ENCODE assay signal across 18 cellular contexts in the genomic region with DNA sequence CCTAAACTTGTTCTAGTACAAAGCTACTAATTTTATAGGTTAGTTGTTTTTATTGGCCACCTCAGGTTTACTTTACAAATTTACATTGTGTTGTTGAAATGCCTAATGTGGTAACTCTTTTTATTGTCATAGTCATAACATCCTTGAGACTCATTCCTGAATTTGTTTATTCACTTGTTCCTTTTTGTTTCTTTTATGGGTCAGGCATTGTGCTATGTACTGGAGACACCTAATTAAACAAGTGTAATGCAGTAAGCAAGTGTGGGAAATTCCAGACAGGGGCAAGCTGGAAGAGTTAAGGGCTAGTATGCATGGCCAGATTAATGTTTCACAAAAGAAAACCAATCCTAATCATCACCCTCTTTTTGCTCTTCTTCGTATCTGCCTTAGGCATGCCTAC. TPM values are rescaled to one million over a fixed set of nuclear protein-coding genes. Genes with fewer than 3 reads are reported as not detected.
DNase-seq lines count a peak whose midpoint lies in the region; TF ChIP-seq lines count a peak whose summit lies in the region.
"Had no signal": no experiment of that assay in that cellular context is flagged by ENCODE, and none has a peak within 500 bp of the region (broad histone marks: within the 10 kb centered on the region; RNA-seq: fewer than 3 reads in every experiment).

No MANE protein-coding gene starts in this region.

- no peak overlapping the region for H3K4me3 Mint-ChIP-seq in glutamatergic neuron (ENCODE audit: unreplicated experiment)

- H3K36me3 Mint-ChIP-seq in glutamatergic neuron (ENCODE audit: unreplicated experiment): no peaks in the 10 kb centered on the region

- DNase-seq in LHCN-M2 (ENCODE audit: low read depth): peak; percentile 32
- DNase-seq in glutamatergic neuron: no peak
- DNase-seq in renal cortical epithelial cell (ENCODE audit: low read depth): peak; percentile 89
- no peak for DNase-seq in activated naive CD4-positive, alpha-beta T cell treated with anti-CD3 and anti-CD28 coated beads, Interleukin-2, amount 50 U/mL, for 16 hours
- DNase-seq in iPS-NIHi11 (ENCODE audit: low spot score): no peak
- DNase-seq in stimulated activated naive CD4-positive, alpha-beta T cell treated with Interleukin-2 at 50 U/mL for 16 hours (lab: John Stamatoyannopoulos, UW): no peak
- DNase-seq: COR-L47, DMS153, Karpas-422, MV-4-11, NCI-H1417 treated with DMSO at 0.1 percent for 48 hours, NCI-H2029, NCI-H446, NCI-H748 treated with DMSO at 0.1 percent for 48 hours, SJCRH30 had no signal

- no peak for TF ChIP-seq CTCF in VCaP (conservative IDR thresholded peaks at IDR 0.05)
- TF ChIP-seq CTCF in glutamatergic neuron (IDR thresholded peaks at IDR 0.05; ENCODE audit: partially characterized antibody, unreplicated experiment): no peak

- peaks cover 38% of the 10 kb centered on the region for H3K4me1 Mint-ChIP-seq in glutamatergic neuron (ENCODE audit: low read depth, unreplicated experiment)

- H3K27ac ChIP-seq in VCaP: peak overlapping the region; percentile 38; the same call in 1 of the 2 replicates
- H3K27ac ChIP-seq: RWPE1, SJCRH30 had no signal

- peaks cover 6% of the 10 kb centered on the region for H3K9me3 Mint-ChIP-seq in glutamatergic neuron (ENCODE audit: unreplicated experiment)

- H3K27me3 Mint-ChIP-seq in glutamatergic neuron (ENCODE audit: unreplicated experiment): peaks cover 3% of the 10 kb centered on the region

- H3K27ac Mint-ChIP-seq in glutamatergic neuron (ENCODE audit: unreplicated experiment): peak overlapping the region; percentile 88

RNA-seq across cellular contexts. Expression of gene TTC29, which starts 30.5 kb away (rescaled TPM):
- 0.11 and 0.19 TPM in 2 replicates for total RNA-seq in LHCN-M2 (2014; rRNA removed)
- 0.05 TPM for polyA plus RNA-seq in LHCN-M2 (2012)
- 0.44 TPM for total RNA-seq in glutamatergic neuron (ENCODE audit: unreplicated experiment)
- total RNA-seq in renal cortical epithelial cell: 0.30 and 2.4 TPM in 2 replicates
- total RNA-seq: H4, SJCRH30 had no signal

Comparison
In these comparisons a context has a peak if more than half of its experiments do, and no peak if none do; other contexts are left out.
1. DNase-seq: peak in LHCN-M2 (single experiment) and renal cortical epithelial cell (single experiment); none in glutamatergic neuron (single experiment), activated naive CD4-positive, alpha-beta T cell treated with anti-CD3 and anti-CD28 coated beads, Interleukin-2, amount 50 U/mL, for 16 hours (single experiment), iPS-NIHi11 (single experiment) and stimulated activated naive CD4-positive, alpha-beta T cell treated with Interleukin-2 at 50 U/mL for 16 hours (single experiment).